9 cellular contexts compared by ENCODE assay signal in genomic region chr5:123875444-123876264, GRCh38.
DNase-seq lines count a peak whose midpoint lies in the region; ATAC-seq, FAIRE-seq and TF ChIP-seq lines count a peak whose summit lies in the region.
"Had no signal": no experiment of that assay in that cellular context is flagged by ENCODE, and none has a peak within 500 bp of the region (broad histone marks: within the 10 kb centered on the region; RNA-seq: fewer than 3 reads in every experiment).

No MANE protein-coding gene starts in this region.

- CTCF ChIA-PET in A549 (lab: Yijun Ruan, JAX), result interaction anchor here (0.6 to 1.2 kb wide), 2 partner anchors 7 to 1075 kb away, joined by 3 to 5 read pairs; no protein-coding TSS in a partner anchor

- ATAC-seq in A549, result peak in 1 of 2 experiments; percentile 74; a peak in 4 of 6 replicates
- ATAC-seq in esophagus mucosa, result no peak
- no peak for ATAC-seq in HG03159 (IDR thresholded peaks at IDR 0.05; ENCODE audit: unreplicated experiment)

- POLR2A ChIA-PET in A549 (lab: Yijun Ruan, JAX), result interaction anchor here (1.2 kb wide), 1 partner anchor 452 kb away, joined by 3 read pairs; the partner anchor contains the start of gene CEP120

- TF ChIP-seq CTCF in A549 (IDR thresholded peaks at IDR 0.05), result no peak

- no peak overlapping the region for H3K4me3 ChIP-seq in A549

- H3K4me1 ChIP-seq in A549, result no peaks in the 10 kb centered on the region

- peak overlapping the region; percentile 13; the same call in 1 of the 3 replicates for H3K4me2 ChIP-seq in A549

- TF ChIP-seq RAD21 in A549 (conservative IDR thresholded peaks at IDR 0.05 in 1 of 2, IDR thresholded peaks at IDR 0.05 in 1 of 2), result no peak

- TF ChIP-seq POLR2A in A549 (IDR thresholded peaks at IDR 0.05; ENCODE audit: low read length), result no peak

- 12% methylated on average over 8 of the region's 8 CpGs for WGBS in A549 (ENCODE audit: missing lambda C conversion rate)

- H3K27ac ChIP-seq in A549 (0 out of 6 replicates have a peak overlapping the region, but pooled peaks of 1 of the 2 experiments have one; percentile 25), caudate nucleus (ENCODE audit: low read depth, low read length) (peak overlapping the region; percentile 90)

- no peaks in the 10 kb centered on the region for H3K9me3 ChIP-seq in A549

- DNase-seq in A549 (ENCODE audit: low read depth in 1 of 2, low spot score in 1 of 2), result peak in 1 of 2 experiments; percentile 11
- peak; percentile 53 for DNase-seq in NCI-H2029 treated with DMSO at 0.1 percent for 48 hours (lab: John Stamatoyannopoulos, UW)
- DNase-seq in caudate nucleus (lab: John Stamatoyannopoulos, UW), result peak in 52 of 61 donors; percentile 3 to 74 (median 35)
- DNase-seq in left kidney (ENCODE audit: low read depth, low spot score), result peak; percentile 75
- DNase-seq in NCI-H128 (lab: John Stamatoyannopoulos, UW; ENCODE audit: unreplicated experiment), result no peak
- no peak for DNase-seq in GM19240 (ENCODE audit: insufficient read length, low spot score)
- DNase-seq: activated gamma-delta T cell had no signal

- no peak for TF ChIP-seq EP300 in A549 (IDR thresholded peaks at IDR 0.05)

- FAIRE-seq in A549 (lab: Jason Lieb, UNC), result no peak

TF ChIP-seq in A549, 52 proteins besides CTCF, POLR2A, EP300 and RAD21:
- no peak for TF ChIP-seq NFE2L2 (conservative IDR thresholded peaks at IDR 0.05; ENCODE audit: low read length)
- TF ChIP-seq HOXB5 (CRISPR knock-in tag; IDR thresholded peaks at IDR 0.05), result no peak
- no peak for TF ChIP-seq MAX (IDR thresholded peaks at IDR 0.05)
- no peak for TF ChIP-seq HOXB13 (CRISPR knock-in tag; IDR thresholded peaks at IDR 0.05; ENCODE audit: low read depth)
- TF ChIP-seq MYC (IDR thresholded peaks at IDR 0.05; ENCODE audit: borderline replicate concordance, low read length), result no peak
- no peak for TF ChIP-seq FOSB (CRISPR knock-in tag; IDR thresholded peaks at IDR 0.05)
- TF ChIP-seq HOXA7 (CRISPR knock-in tag; IDR thresholded peaks at IDR 0.05), result no peak
- TF ChIP-seq SREBF2 (IDR thresholded peaks at IDR 0.05), result no peak
- no peak for TF ChIP-seq RNF2 (IDR thresholded peaks at IDR 0.05; ENCODE audit: borderline replicate concordance, low read depth)
- TF ChIP-seq ZSCAN20 (CRISPR knock-in tag; IDR thresholded peaks at IDR 0.05), result no peak
- no peak for TF ChIP-seq TP53 (CRISPR knock-in tag; IDR thresholded peaks at IDR 0.05)
- no peak for TF ChIP-seq ESRRA (IDR thresholded peaks at IDR 0.05; ENCODE audit: borderline replicate concordance, low read length)
- no peak for TF ChIP-seq FOSL2 (IDR thresholded peaks at IDR 0.05)
- TF ChIP-seq FOSL2 (CRISPR knock-in tag; IDR thresholded peaks at IDR 0.05), result no peak

Comparison
In these comparisons a context has a peak if more than half of its experiments do, and no peak if none do; other contexts are left out.
1. DNase-seq: peak in NCI-H2029 treated with DMSO at 0.1 percent for 48 hours (single experiment), caudate nucleus (52 of 61) and left kidney (single experiment); none in NCI-H128 (single experiment) and GM19240 (single experiment).